2 cellular contexts compared by ENCODE assay signal in the genomic region with DNA sequence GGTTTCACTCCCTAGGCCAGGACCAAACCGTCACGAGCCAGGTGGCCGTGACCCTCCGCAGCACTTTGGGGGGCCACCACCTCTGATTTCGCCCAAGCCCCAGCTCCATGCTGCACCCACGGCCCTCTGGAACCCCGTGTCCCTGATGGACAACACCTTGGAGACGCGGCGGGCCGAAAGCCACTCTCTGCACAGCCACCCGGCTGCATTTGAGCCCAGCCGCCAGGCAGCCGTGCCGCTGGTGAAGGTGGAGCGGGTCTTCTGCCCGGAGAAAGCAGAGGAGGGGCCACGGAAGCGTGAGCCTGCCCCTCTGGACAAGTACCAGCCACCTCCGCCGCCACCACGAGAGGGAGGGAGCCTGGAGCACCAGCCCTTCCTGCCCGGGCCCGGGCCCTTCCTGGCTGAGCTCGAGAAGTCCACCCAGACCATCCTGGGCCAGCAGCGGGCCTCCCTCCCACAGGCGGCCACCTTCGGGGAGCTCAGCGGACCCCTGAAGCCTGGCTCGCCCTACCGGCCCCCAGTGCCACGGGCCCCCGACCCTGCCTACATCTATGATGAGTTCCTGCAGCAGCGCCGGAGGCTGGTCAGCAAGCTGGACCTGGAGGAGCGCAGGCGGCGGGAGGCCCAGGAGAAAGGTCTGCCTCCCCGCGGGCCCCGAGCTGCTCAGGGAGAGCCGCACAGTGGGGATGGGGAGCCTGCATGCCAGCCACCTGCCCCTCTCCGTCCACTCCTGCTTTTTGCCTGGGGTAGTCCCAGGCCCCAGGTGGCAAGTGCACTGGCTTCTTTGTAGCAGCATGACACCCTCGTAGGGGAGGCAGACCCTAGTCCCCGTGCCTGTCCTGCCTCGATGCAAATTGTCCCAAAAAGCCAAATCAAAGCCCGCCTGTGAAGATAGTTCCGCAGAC.
TF ChIP-seq lines count a peak whose summit lies in the region.

No MANE protein-coding gene starts in this region.

TF ChIP-seq in GM12878, 131 proteins besides CTCF, POLR2A, EP300 and RAD21:
- TF ChIP-seq ETV6 (conservative IDR thresholded peaks at IDR 0.05 in 1 of 2, IDR thresholded peaks at IDR 0.05 in 1 of 2; ENCODE audit: borderline replicate concordance in 1 of 2, low read depth in 1 of 2) (no peak), SMC3 (IDR thresholded peaks at IDR 0.05; ENCODE audit: borderline replicate concordance, low read length) (no peak), RELA (IDR thresholded peaks at IDR 0.05; ENCODE audit: borderline replicate concordance, partially characterized antibody) (no peak), YBX1 (IDR thresholded peaks at IDR 0.05) (no peak), TCF7 (IDR thresholded peaks at IDR 0.05; ENCODE audit: borderline replicate concordance) (no peak)
- TF ChIP-seq, protein P1, sequence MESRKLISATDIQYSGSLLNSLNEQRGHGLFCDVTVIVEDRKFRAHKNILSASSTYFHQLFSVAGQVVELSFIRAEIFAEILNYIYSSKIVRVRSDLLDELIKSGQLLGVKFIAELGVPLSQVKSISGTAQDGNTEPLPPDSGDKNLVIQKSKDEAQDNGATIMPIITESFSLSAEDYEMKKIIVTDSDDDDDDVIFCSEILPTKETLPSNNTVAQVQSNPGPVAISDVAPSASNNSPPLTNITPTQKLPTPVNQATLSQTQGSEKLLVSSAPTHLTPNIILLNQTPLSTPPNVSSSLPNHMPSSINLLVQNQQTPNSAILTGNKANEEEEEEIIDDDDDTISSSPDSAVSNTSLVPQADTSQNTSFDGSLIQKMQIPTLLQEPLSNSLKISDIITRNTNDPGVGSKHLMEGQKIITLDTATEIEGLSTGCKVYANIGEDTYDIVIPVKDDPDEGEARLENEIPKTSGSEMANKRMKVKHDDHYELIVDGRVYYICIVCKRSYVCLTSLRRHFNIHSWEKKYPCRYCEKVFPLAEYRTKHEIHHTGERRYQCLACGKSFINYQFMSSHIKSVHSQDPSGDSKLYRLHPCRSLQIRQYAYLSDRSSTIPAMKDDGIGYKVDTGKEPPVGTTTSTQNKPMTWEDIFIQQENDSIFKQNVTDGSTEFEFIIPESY (IDR thresholded peaks at IDR 0.05) = no peak
- TF ChIP-seq, protein P2, sequence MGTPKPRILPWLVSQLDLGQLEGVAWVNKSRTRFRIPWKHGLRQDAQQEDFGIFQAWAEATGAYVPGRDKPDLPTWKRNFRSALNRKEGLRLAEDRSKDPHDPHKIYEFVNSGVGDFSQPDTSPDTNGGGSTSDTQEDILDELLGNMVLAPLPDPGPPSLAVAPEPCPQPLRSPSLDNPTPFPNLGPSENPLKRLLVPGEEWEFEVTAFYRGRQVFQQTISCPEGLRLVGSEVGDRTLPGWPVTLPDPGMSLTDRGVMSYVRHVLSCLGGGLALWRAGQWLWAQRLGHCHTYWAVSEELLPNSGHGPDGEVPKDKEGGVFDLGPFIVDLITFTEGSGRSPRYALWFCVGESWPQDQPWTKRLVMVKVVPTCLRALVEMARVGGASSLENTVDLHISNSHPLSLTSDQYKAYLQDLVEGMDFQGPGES (IDR thresholded peaks at IDR 0.05) = no peak
- TF ChIP-seq, protein P3, sequence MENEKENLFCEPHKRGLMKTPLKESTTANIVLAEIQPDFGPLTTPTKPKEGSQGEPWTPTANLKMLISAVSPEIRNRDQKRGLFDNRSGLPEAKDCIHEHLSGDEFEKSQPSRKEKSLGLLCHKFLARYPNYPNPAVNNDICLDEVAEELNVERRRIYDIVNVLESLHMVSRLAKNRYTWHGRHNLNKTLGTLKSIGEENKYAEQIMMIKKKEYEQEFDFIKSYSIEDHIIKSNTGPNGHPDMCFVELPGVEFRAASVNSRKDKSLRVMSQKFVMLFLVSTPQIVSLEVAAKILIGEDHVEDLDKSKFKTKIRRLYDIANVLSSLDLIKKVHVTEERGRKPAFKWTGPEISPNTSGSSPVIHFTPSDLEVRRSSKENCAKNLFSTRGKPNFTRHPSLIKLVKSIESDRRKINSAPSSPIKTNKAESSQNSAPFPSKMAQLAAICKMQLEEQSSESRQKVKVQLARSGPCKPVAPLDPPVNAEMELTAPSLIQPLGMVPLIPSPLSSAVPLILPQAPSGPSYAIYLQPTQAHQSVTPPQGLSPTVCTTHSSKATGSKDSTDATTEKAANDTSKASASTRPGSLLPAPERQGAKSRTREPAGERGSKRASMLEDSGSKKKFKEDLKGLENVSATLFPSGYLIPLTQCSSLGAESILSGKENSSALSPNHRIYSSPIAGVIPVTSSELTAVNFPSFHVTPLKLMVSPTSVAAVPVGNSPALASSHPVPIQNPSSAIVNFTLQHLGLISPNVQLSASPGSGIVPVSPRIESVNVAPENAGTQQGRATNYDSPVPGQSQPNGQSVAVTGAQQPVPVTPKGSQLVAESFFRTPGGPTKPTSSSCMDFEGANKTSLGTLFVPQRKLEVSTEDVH (IDR thresholded peaks at IDR 0.05; ENCODE audit: low read depth, partially characterized antibody) = no peak
- TF ChIP-seq, protein P4, sequence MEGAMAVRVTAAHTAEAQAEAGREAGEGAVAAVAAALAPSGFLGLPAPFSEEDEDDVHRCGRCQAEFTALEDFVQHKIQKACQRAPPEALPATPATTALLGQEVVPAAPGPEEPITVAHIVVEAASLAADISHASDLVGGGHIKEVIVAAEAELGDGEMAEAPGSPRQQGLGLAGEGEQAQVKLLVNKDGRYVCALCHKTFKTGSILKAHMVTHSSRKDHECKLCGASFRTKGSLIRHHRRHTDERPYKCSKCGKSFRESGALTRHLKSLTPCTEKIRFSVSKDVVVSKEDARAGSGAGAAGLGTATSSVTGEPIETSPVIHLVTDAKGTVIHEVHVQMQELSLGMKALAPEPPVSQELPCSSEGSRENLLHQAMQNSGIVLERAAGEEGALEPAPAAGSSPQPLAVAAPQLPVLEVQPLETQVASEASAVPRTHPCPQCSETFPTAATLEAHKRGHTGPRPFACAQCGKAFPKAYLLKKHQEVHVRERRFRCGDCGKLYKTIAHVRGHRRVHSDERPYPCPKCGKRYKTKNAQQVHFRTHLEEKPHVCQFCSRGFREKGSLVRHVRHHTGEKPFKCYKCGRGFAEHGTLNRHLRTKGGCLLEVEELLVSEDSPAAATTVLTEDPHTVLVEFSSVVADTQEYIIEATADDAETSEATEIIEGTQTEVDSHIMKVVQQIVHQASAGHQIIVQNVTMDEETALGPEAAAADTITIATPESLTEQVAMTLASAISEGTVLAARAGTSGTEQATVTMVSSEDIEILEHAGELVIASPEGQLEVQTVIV (IDR thresholded peaks at IDR 0.05; ENCODE audit: borderline replicate concordance, partially characterized antibody) = no peak

TF ChIP-seq in HEK293T, 16 proteins besides CTCF, POLR2A, EP300 and RAD21:
- TF ChIP-seq TARDBP (IDR thresholded peaks at IDR 0.05) = no peak
- TF ChIP-seq FOXK2 (IDR thresholded peaks at IDR 0.05) = no peak
- TF ChIP-seq, protein P5, sequence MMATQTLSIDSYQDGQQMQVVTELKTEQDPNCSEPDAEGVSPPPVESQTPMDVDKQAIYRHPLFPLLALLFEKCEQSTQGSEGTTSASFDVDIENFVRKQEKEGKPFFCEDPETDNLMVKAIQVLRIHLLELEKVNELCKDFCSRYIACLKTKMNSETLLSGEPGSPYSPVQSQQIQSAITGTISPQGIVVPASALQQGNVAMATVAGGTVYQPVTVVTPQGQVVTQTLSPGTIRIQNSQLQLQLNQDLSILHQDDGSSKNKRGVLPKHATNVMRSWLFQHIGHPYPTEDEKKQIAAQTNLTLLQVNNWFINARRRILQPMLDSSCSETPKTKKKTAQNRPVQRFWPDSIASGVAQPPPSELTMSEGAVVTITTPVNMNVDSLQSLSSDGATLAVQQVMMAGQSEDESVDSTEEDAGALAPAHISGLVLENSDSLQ (IDR thresholded peaks at IDR 0.05) = no peak
- no peak for TF ChIP-seq HDGF (IDR thresholded peaks at IDR 0.05; ENCODE audit: borderline replicate concordance)
- TF ChIP-seq ARNT (IDR thresholded peaks at IDR 0.05) = no peak
- TF ChIP-seq SP1 (IDR thresholded peaks at IDR 0.05) = no peak
- no peak for TF ChIP-seq NFRKB (IDR thresholded peaks at IDR 0.05)
- no peak for TF ChIP-seq ELF4 (IDR thresholded peaks at IDR 0.05)
- no peak for TF ChIP-seq L3MBTL2 (conservative IDR thresholded peaks at IDR 0.05)
TF ChIP-seq in HEK293T: peak in this region for 0.
